ENCODE assay signal across 27 cellular contexts in the genomic region with DNA sequence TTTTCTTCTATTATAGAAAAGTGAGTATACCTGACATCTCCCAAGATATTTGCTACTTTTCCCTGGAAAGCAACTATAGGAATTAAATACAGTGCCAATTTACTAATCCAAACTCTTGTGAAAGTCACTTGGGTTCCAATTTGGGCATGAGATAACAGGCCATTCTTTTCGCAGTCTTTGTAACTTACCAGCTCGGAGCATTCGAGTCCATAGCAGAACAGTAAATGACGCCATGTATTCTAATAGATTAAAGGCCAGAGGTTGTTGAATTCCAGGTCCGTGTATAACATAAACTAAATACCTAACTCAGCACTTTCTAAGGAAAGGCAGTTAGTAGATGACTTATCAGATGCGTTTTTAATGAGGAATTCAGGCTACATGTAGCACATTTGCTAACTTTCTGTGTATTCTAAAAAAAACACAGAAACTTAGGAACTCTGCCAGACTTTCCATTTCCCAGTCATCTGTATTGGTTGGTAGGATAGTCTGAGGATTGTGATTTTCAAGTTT. TPM values are rescaled to one million over a fixed set of nuclear protein-coding genes. Genes with fewer than 3 reads are reported as not detected.
DNase-seq lines count a peak whose midpoint lies in the region; ATAC-seq, FAIRE-seq and TF ChIP-seq lines count a peak whose summit lies in the region.
"Had no signal": no experiment of that assay in that cellular context is flagged by ENCODE, and none has a peak within 500 bp of the region (broad histone marks: within the 10 kb centered on the region; RNA-seq: fewer than 3 reads in every experiment).

No MANE protein-coding gene starts in this region.

- no peak overlapping the region for H3K4me3 ChIP-seq in HepG2 (replicated peaks in 1 of 3; ENCODE audit: insufficient read depth in 1 of 3, low read depth in 2 of 3, low read length in 3 of 3)
- H3K4me3 ChIP-seq in right lobe of liver = no peak overlapping the region
- H3K4me3 ChIP-seq: BLaER1 treated with 17β-estradiol and CSF1 and Interleukin-3, amounts not matched to agents 10 nM and 100 nM; GM23338 had no signal

- H3K36me3 ChIP-seq in HepG2 (replicated peaks in 1 of 2; ENCODE audit: control insufficient read depth in 1 of 2, insufficient read depth in 2 of 2, low read length in 2 of 2) = peaks cover 21 to 82% of the 10 kb centered on the region in 2 experiments
- H3K36me3 ChIP-seq in right lobe of liver = peaks cover 0 to 72% (median 20%) of the 10 kb centered on the region in 4 donors

- H3K4me1 ChIP-seq in HepG2 (ENCODE audit: insufficient read depth, low read length) = no peaks in the 10 kb centered on the region
- peaks cover 0 to 16% (median 4%) of the 10 kb centered on the region in 4 donors for H3K4me1 ChIP-seq in right lobe of liver
- H3K4me1 ChIP-seq: BE2C; BLaER1 treated with 17β-estradiol and CSF1 and Interleukin-3, amounts not matched to agents 10 nM and 100 nM had no signal

- H3K9ac ChIP-seq in HepG2 (ENCODE audit: insufficient read depth, low read depth, low read length) = no peak overlapping the region
- H3K9ac ChIP-seq: BLaER1 treated with 17β-estradiol and CSF1 and Interleukin-3, amounts not matched to agents 10 nM and 100 nM had no signal

- peak; percentile 48 for ATAC-seq in Right ventricle myocardium superior (ENCODE audit: poor library complexity)
- no peak for ATAC-seq in HepG2
- ATAC-seq in right lobe of liver = no peak
- ATAC-seq: GM23338, HCT116 had no signal

- TF ChIP-seq RAD21 in HepG2 (CRISPR knock-in tag; IDR thresholded peaks at IDR 0.05) = no peak

- peak overlapping the region; percentile 47 for H3K27ac Mint-ChIP-seq in mesothelial cell of epicardium
- H3K27ac Mint-ChIP-seq: CD4-positive, alpha-beta T cell; GM23338; H9 had no signal

- FAIRE-seq in HepG2 (lab: Jason Lieb, UNC) = no peak
- FAIRE-seq in RCC 7860 (lab: Jason Lieb, UNC) = no peak
- FAIRE-seq: A204.1, D721Med, GM12891, GM18507 had no signal

- H3K79me2 ChIP-seq in HepG2 (ENCODE audit: insufficient read depth, low read length) = no peaks in the 10 kb centered on the region

- in situ Hi-C loops in HepG2 (cut with HindIII; ENCODE audit: extremely low pct_ligation_motif_present, low pct_unique_long_range_greater_than_20kb) = no loop called here

- peaks cover 6% of the 10 kb centered on the region for H3K4me1 Mint-ChIP-seq in mesothelial cell of epicardium
- H3K4me1 Mint-ChIP-seq: CD14-positive monocyte; CD8-positive, alpha-beta memory T cell; GM23338; H9 had no signal

- H3K36me3 Mint-ChIP-seq in mesothelial cell of epicardium = peaks cover 38% of the 10 kb centered on the region

- no peak overlapping the region for H3K4me3 Mint-ChIP-seq in mesothelial cell of epicardium
- H3K4me3 Mint-ChIP-seq: CD14-positive monocyte; CD4-positive, alpha-beta T cell; CD8-positive, alpha-beta memory T cell; GM23338; H9 had no signal

- 95% methylated on average over 6 of the region's 6 CpGs for WGBS in HepG2 (ENCODE audit: low lambda C conversion rate)
- 78% methylated on average over 6 of the region's 6 CpGs for WGBS in right lobe of liver (ENCODE audit: insufficient coverage, low coverage, low lambda C conversion rate, missing lambda C conversion rate)

- no peak overlapping the region for H2AFZ ChIP-seq in HepG2 (ENCODE audit: low read length)
- H2AFZ ChIP-seq: GM23338 had no signal

- CTCF ChIA-PET in HepG2 (lab: Yijun Ruan, JAX; ENCODE audit: low intra/inter-chr PET ratio, low total read pairs) = no interaction called here

- H3K27ac ChIP-seq in HepG2 (ENCODE audit: extremely low read length, insufficient read depth, low read length) (no peak overlapping the region), right lobe of liver (no peak overlapping the region), VCaP (peak overlapping the region; percentile 64)
- H3K27ac ChIP-seq: 22Rv1; BLaER1 treated with 17β-estradiol and CSF1 and Interleukin-3, amounts not matched to agents 10 nM and 100 nM had no signal

- H3K9me3 ChIP-seq in HepG2 (ENCODE audit: low read length) (no peaks in the 10 kb centered on the region), right lobe of liver (no peaks in the 10 kb centered on the region)
- H3K9me3 ChIP-seq: BE2C; BLaER1 treated with 17β-estradiol and CSF1 and Interleukin-3, amounts not matched to agents 10 nM and 100 nM had no signal

- no peak for DNase-seq in Right ventricle myocardium superior
- no peak for DNase-seq in cardiac septum (ENCODE audit: low spot score)
- DNase-seq in HepG2 (ENCODE audit: low spot score) = no peak
- no peak for DNase-seq in right lobe of liver
- no peak for DNase-seq in mesothelial cell of epicardium (ENCODE audit: low spot score in 2 of 2, unreplicated experiment in 2 of 2)
- no peak for DNase-seq in activated CD4-positive, alpha-beta T cell treated with anti-CD3 and anti-CD28 coated beads for 4 hours
- DNase-seq in RCC 7860 (ENCODE audit: low spot score) = no peak
- DNase-seq: ACHN; AML-193; BE2C; CD4-positive, alpha-beta T cell; CD8-positive, alpha-beta memory T cell; DMS 273 treated with DMSO at 0.1 percent for 48 hours; DMS79; EL; GDM1; H9 had no signal

- TF ChIP-seq POLR2A in HepG2 (IDR thresholded peaks at IDR 0.05; ENCODE audit: insufficient read depth in 1 of 2, low read depth in 2 of 2, low read length in 2 of 2) = no peak
- TF ChIP-seq POLR2A in right lobe of liver (IDR thresholded peaks at IDR 0.05) = no peak

- no peak overlapping the region for H3K4me2 ChIP-seq in HepG2 (ENCODE audit: low read depth, low read length)
- H3K4me2 ChIP-seq: BLaER1 treated with 17β-estradiol and CSF1 and Interleukin-3, amounts not matched to agents 10 nM and 100 nM; GM23338 had no signal

- no peaks in the 10 kb centered on the region for H4K20me1 ChIP-seq in HepG2 (ENCODE audit: insufficient read depth, low read length)

- intact Hi-C loops in Right ventricle myocardium superior (cut with DNase I) (no loop called here), cardiac septum (cut with DNase I) (no loop called here), HepG2 (cut with micrococcal nuclease; ENCODE audit: unreplicated experiment) (no loop called here), right lobe of liver (cut with DNase I) (loop anchor here in 1 of 2 donors (10.0 kb wide), 1 partner anchor 206 kb away; a partner anchor contains a TSS)

- TF ChIP-seq CTCF in HepG2 (CRISPR knock-in tag; IDR thresholded peaks at IDR 0.05) (no peak), right lobe of liver (IDR thresholded peaks at IDR 0.05) (no peak), VCaP (conservative IDR thresholded peaks at IDR 0.05) (no peak), mesothelial cell of epicardium (IDR thresholded peaks at IDR 0.05; ENCODE audit: unreplicated experiment) (no peak)

- POLR2A ChIA-PET in HepG2 (lab: Yijun Ruan, JAX) = no interaction called here

- no peaks in the 10 kb centered on the region for H3K27me3 ChIP-seq in HepG2 (ENCODE audit: control insufficient read depth in 1 of 2, insufficient read depth in 2 of 2, low read length in 2 of 2)
- H3K27me3 ChIP-seq in right lobe of liver = no peaks in the 10 kb centered on the region
- H3K27me3 ChIP-seq: BE2C; BLaER1 treated with 17β-estradiol and CSF1 and Interleukin-3, amounts not matched to agents 10 nM and 100 nM had no signal

- H3K27me3 Mint-ChIP-seq in mesothelial cell of epicardium (ENCODE audit: low read depth) = no peaks in the 10 kb centered on the region
- H3K27me3 Mint-ChIP-seq: CD4-positive, alpha-beta T cell; CD8-positive, alpha-beta memory T cell had no signal

- no TSS peak for BruUV-seq in HepG2 (replicated peaks; lab: Mats Ljungman, UMichigan)

- no peaks in the 10 kb centered on the region for H3K9me3 Mint-ChIP-seq in mesothelial cell of epicardium
- H3K9me3 Mint-ChIP-seq: CD14-positive monocyte; CD4-positive, alpha-beta T cell; CD8-positive, alpha-beta memory T cell; GM23338; H9 had no signal

- TF ChIP-seq EP300 in HepG2 (IDR thresholded peaks at IDR 0.05; ENCODE audit: low read depth in 2 of 2, low read length in 2 of 2) = no peak
- TF ChIP-seq EP300 in HepG2 (CRISPR knock-in tag; IDR thresholded peaks at IDR 0.05; ENCODE audit: borderline replicate concordance) = no peak

TF ChIP-seq in HepG2, 621 proteins besides CTCF, POLR2A, EP300 and RAD21:
- TF ChIP-seq REXO4 (CRISPR knock-in tag; IDR thresholded peaks at IDR 0.05; ENCODE audit: borderline replicate concordance) (no peak), MAFF (IDR thresholded peaks at IDR 0.05; ENCODE audit: low read depth, low read length) (peak; percentile 83), MAFK (conservative IDR thresholded peaks at IDR 0.05 in 1 of 2, IDR thresholded peaks at IDR 0.05 in 1 of 2; ENCODE audit: low read length in 2 of 2) (peak; percentile 72 to 89; a peak in 3 of 4 replicates), ZMAT3 (CRISPR knock-in tag; conservative IDR thresholded peaks at IDR 0.05) (no peak)

RNA-seq across cellular contexts. Expression of a gene that starts 52.8 kb away (rescaled TPM):
- 22.1 TPM for total RNA-seq in Right ventricle myocardium superior
- 26.4 TPM for total RNA-seq in cardiac septum
- 29.3 and 48.0 TPM in 2 replicates for total RNA-seq in HepG2 (2016; rRNA removed; fragmentation: Illumina TruSeq; extraction: Trizol)
- 7.9 and 9.8 TPM in 2 replicates for total RNA-seq in HepG2 (2016; cell fraction: cytosol; rRNA removed; fragmentation: Illumina TruSeq; extraction: Trizol; ENCODE audit: low read depth)
- total RNA-seq in HepG2 (2016; cell fraction: insoluble cytoplasmic fraction; rRNA removed; fragmentation: Illumina TruSeq; extraction: Trizol) = 32.7 and 43.1 TPM in 2 replicates
- total RNA-seq in HepG2 (2016; cell fraction: membrane; rRNA removed; fragmentation: Illumina TruSeq; extraction: Trizol) = 16.2 and 17.0 TPM in 2 replicates
- 13.7 and 14.8 TPM in 2 replicates for total RNA-seq in HepG2 (2016; cell fraction: nucleus; rRNA removed; fragmentation: Illumina TruSeq; extraction: Trizol)
- polyA plus RNA-seq in HepG2 (2011; rRNA removed) = 40.1 and 52.0 TPM in 2 replicates
- polyA plus RNA-seq in HepG2 (2011; cell fraction: cytosol; rRNA removed) = 18.8 and 23.8 TPM in 2 replicates
- 13.6 and 18.8 TPM in 2 replicates for polyA plus RNA-seq in HepG2 (2011; cell fraction: nucleus; rRNA removed)
- 19.1 and 21.2 TPM in 2 replicates for polyA plus RNA-seq in HepG2 (2012)
- 3.8 and 5.5 TPM in 2 replicates for polyA plus RNA-seq in HepG2 (2016; cell fraction: cytosol; fragmentation: Illumina TruSeq; extraction: Trizol; ENCODE audit: low read depth)
- polyA plus RNA-seq in HepG2 (2016; cell fraction: insoluble cytoplasmic fraction; fragmentation: Illumina TruSeq; extraction: Trizol; ENCODE audit: low read depth) = 50.7 and 55.1 TPM in 2 replicates
- 9.8 and 10.0 TPM in 2 replicates for polyA plus RNA-seq in HepG2 (2016; cell fraction: membrane; fragmentation: Illumina TruSeq; extraction: Trizol; ENCODE audit: low read depth)
- polyA plus RNA-seq in HepG2 (2016; cell fraction: nucleus; fragmentation: Illumina TruSeq; extraction: Trizol; ENCODE audit: insufficient read depth, low read depth) = 17.9 and 19.4 TPM in 2 replicates
- polyA minus RNA-seq in HepG2 (2011; rRNA and poly(A)+ RNA removed; ENCODE audit: low replicate concordance) = 27.0 and 148 TPM in 2 replicates
- polyA minus RNA-seq in HepG2 (2011; cell fraction: cytosol; rRNA and poly(A)+ RNA removed) = 21.1 and 25.7 TPM in 2 replicates
- polyA minus RNA-seq in HepG2 (2011; cell fraction: nucleus; rRNA and poly(A)+ RNA removed) = 22.0 and 23.3 TPM in 2 replicates
- total RNA-seq in right lobe of liver = 10 to 100 TPM in 5 of 6 experiments, 1 to 10 TPM in 1; 7.3 to 19.9 (median 13.4) TPM
- 25.6 to 30.5 TPM (median 27.9 TPM) in 3 replicates for total RNA-seq in mesothelial cell of epicardium
